Comparison of ENCODE assay signal across 16 cellular contexts in the genomic region with DNA sequence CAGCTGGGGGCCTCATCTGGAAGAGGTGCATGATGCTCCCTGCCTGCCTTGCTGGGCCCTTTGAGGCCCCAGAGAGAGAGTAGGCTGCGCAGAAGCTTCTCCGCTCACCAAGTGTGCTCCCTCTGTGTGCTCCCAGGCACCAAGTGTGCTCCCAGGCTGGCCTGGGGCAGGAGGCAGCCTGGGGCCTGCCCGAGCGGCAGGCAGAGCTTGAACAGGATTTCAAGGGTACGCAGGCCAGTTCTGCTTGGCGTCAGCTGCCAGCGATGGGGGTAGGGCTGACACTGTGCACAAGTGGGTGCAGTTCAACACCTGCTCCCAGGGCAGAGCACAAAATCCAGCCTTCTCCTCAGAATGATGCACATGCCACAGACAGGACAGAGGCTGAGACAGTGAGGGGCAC.
DNase-seq lines count a peak whose midpoint lies in the region; ATAC-seq, FAIRE-seq and TF ChIP-seq lines count a peak whose summit lies in the region.
"Had no signal": no experiment of that assay in that cellular context is flagged by ENCODE, and none has a peak within 500 bp of the region (broad histone marks: within the 10 kb centered on the region; RNA-seq: fewer than 3 reads in every experiment).

No MANE protein-coding gene starts in this region.

- no peak overlapping the region for H2BK20ac ChIP-seq in H1 (ENCODE audit: low read length)

- ATAC-seq in gastrocnemius medialis (no peak), GM21619 (IDR thresholded peaks at IDR 0.05; ENCODE audit: unreplicated experiment) (no peak)
- ATAC-seq: natural killer cell treated with Interleukin-12 subunit alpha and Interleukin-12 subunit beta and Interleukin-15 and Interleukin-18, amount 100 ng/mL, for 72 hours had no signal

- no peak overlapping the region for H3K4me3 Mint-ChIP-seq in chondrocyte (ENCODE audit: unreplicated experiment)
- H3K4me3 Mint-ChIP-seq: activated CD4-positive, alpha-beta T cell treated with anti-CD3 and anti-CD28 coated beads, Interleukin-2, amount 10 ng/mL, durations not matched to agents 24 days and 14 days; natural killer cell treated with Interleukin-12 subunit alpha and Interleukin-12 subunit beta and Interleukin-15 and Interleukin-18, amount 100 ng/mL, for 72 hours had no signal

- WGBS in H1 (ENCODE audit: extremely low coverage in 1 of 2, insufficient coverage in 1 of 2, insufficient read length in 1 of 2, insufficient replicate concordance in 2 of 2, low coverage in 1 of 2, low lambda C conversion rate in 2 of 2, missing lambda C conversion rate in 1 of 2), 2 experiments = 94% methylated on average over 7 of the region's 7 CpGs; no CpG with 5 or more reads in 1 of the 2 experiments

- H4K5ac ChIP-seq in H1 (ENCODE audit: insufficient read length, low read depth, low read length) = no peak overlapping the region

- H3K79me1 ChIP-seq in H1 (ENCODE audit: low read depth, low read length) = peaks cover 4% of the 10 kb centered on the region; the same call in 1 of the 2 replicates

- H3K23ac ChIP-seq in H1 (ENCODE audit: insufficient read length) = no peak overlapping the region

- H3K27ac Mint-ChIP-seq in chondrocyte (ENCODE audit: unreplicated experiment) = no peak overlapping the region
- H3K27ac Mint-ChIP-seq: activated CD4-positive, alpha-beta T cell treated with anti-CD3 and anti-CD28 coated beads, Interleukin-2, amount 10 ng/mL, durations not matched to agents 24 days and 14 days had no signal

- no peak for TF ChIP-seq EP300 in H1 (IDR thresholded peaks at IDR 0.05; ENCODE audit: borderline replicate concordance in 1 of 2, low read depth in 2 of 2, low read length in 2 of 2)

- H2BK5ac ChIP-seq in H1 (ENCODE audit: low read depth, low read length) = no peak overlapping the region

- H3K9me3 ChIP-seq in H1 (ENCODE audit: insufficient read depth in 2 of 2, low read depth in 1 of 2, low read length in 1 of 2) (no peaks in the 10 kb centered on the region), gastrocnemius medialis (no peaks in the 10 kb centered on the region)
- H3K9me3 ChIP-seq: transverse colon had no signal

- peaks cover 2 to 15% of the 10 kb centered on the region in 2 experiments for H4K20me1 ChIP-seq in H1 (replicated peaks in 1 of 2; ENCODE audit: control insufficient read depth in 1 of 2, insufficient read depth in 2 of 2, low read length in 2 of 2)

- H3K4me1 Mint-ChIP-seq in chondrocyte (ENCODE audit: low read depth) = peaks cover 19% of the 10 kb centered on the region

- no peak overlapping the region for H3K9ac ChIP-seq in H1 (replicated peaks in 1 of 4; ENCODE audit: extremely low read depth in 1 of 4, low read depth in 3 of 4, low read length in 3 of 4)

- H3K27ac ChIP-seq in H1 (ENCODE audit: low read depth, low read length) (peak overlapping the region; percentile 16; the same call in 1 of the 2 replicates), gastrocnemius medialis (peak overlapping the region; percentile 46 to 88 (median 73))
- H3K27ac ChIP-seq: transverse colon had no signal

- DNase-seq in DMS79 treated with DMSO at 0.1 percent for 48 hours (lab: John Stamatoyannopoulos, UW) (peak; percentile 57), NCI-H1092 treated with DMSO at 0.1 percent for 48 hours (lab: John Stamatoyannopoulos, UW) (peak; percentile 52), H1 (ENCODE audit: low read depth in 1 of 2, low spot score in 2 of 2) (no peak), gastrocnemius medialis (no peak), RKO (ENCODE audit: low spot score) (no peak), chondrocyte (ENCODE audit: low spot score) (no peak)
- DNase-seq: activated CD4-positive, alpha-beta T cell treated with anti-CD3 and anti-CD28 coated beads, Interleukin-2, amount 10 ng/mL, durations not matched to agents 24 days and 14 days; C1 segment of cervical spinal cord; NCI-H345; retina; stimulated activated CD4-positive, alpha-beta T cell treated with anti-CD3 and anti-CD28 coated beads, Interleukin-1b, Interleukin-23, amount 100 ng/mL, for 48 hours; transverse colon had no signal

- H3K4ac ChIP-seq in H1 (replicated peaks; ENCODE audit: insufficient read length, low read depth, low read length) = no peak overlapping the region

- CTCF ChIA-PET in H1 (lab: Charles Lee; ENCODE audit: partially characterized antibody) = interaction anchor here (0.6 to 2.3 kb wide), 8 partner anchors 9 to 121 kb away, joined by 3 to 8 read pairs (median 4); no protein-coding TSS in a partner anchor

- H3K79me2 ChIP-seq in H1 (ENCODE audit: control insufficient read depth in 1 of 2, insufficient read depth in 2 of 2, low read length in 2 of 2) = no peaks in the 10 kb centered on the region

- peaks cover 2% of the 10 kb centered on the region for H3K36me3 Mint-ChIP-seq in chondrocyte (ENCODE audit: low read depth)
- H3K36me3 Mint-ChIP-seq: natural killer cell treated with Interleukin-12 subunit alpha and Interleukin-12 subunit beta and Interleukin-15 and Interleukin-18, amount 100 ng/mL, for 72 hours had no signal

- no peak overlapping the region for H2AK5ac ChIP-seq in H1 (ENCODE audit: low read depth, low read length)

- H4K91ac ChIP-seq in H1 (replicated peaks; ENCODE audit: insufficient read length, low read length) = no peak overlapping the region

- H3K4me3 ChIP-seq in H1 (ENCODE audit: extremely low read depth in 1 of 4, insufficient read depth in 2 of 4, low read depth in 3 of 4, low read length in 4 of 4) (no peak overlapping the region), gastrocnemius medialis (no peak overlapping the region)
- H3K4me3 ChIP-seq: lung, transverse colon had no signal

- H2BK12ac ChIP-seq in H1 (ENCODE audit: low read depth, low read length) = 0 out of 2 replicates have a peak overlapping the region, but pooled peaks have one; percentile 68

- no peak for TF ChIP-seq POLR2A in H1 (IDR thresholded peaks at IDR 0.05; ENCODE audit: control extremely low read depth in 1 of 2, low read depth in 2 of 2, low read length in 2 of 2)
- no peak for TF ChIP-seq POLR2A in gastrocnemius medialis (IDR thresholded peaks at IDR 0.05)

- H3K36me3 ChIP-seq in H1 (ENCODE audit: control insufficient read depth in 2 of 4, insufficient read depth in 4 of 4, low read length in 3 of 4) (no peaks in the 10 kb centered on the region), gastrocnemius medialis (peaks cover 0 to 8% of the 10 kb centered on the region in 2 donors)
- H3K36me3 ChIP-seq: transverse colon had no signal

- POLR2A ChIA-PET in H1 (lab: Charles Lee; ENCODE audit: partially characterized antibody) = no interaction called here

- no peak overlapping the region for H2BK120ac ChIP-seq in H1 (replicated peaks; ENCODE audit: low read depth, low read length)

- intact Hi-C loops in gastrocnemius medialis (cut with DNase I; ENCODE audit: low total_unique reads) = loop anchor here (10.0 kb wide), 1 partner anchor 180 kb away; a partner anchor contains a TSS

- H4K8ac ChIP-seq in H1 (ENCODE audit: extremely low read depth, insufficient read depth, low read length) = no peak overlapping the region; the same call in 1 of the 2 replicates

- no peak for TF ChIP-seq CTCF in H1 (IDR thresholded peaks at IDR 0.05; ENCODE audit: control extremely low read depth in 1 of 3, insufficient read depth in 1 of 3, low read depth in 1 of 3, low read length in 3 of 3)
- no peak for TF ChIP-seq CTCF in gastrocnemius medialis (IDR thresholded peaks at IDR 0.05 in 4 of 5, conservative IDR thresholded peaks at IDR 0.05 in 1 of 5)
- no peak for TF ChIP-seq CTCF in chondrocyte (IDR thresholded peaks at IDR 0.05)

- in situ Hi-C loops in gastrocnemius medialis (cut with MboI; ENCODE audit: low sequenced_read_pairs in 4 of 4) = no loop called here

- no peak overlapping the region for H2AFZ ChIP-seq in H1 (ENCODE audit: low read length)

- H2BK15ac ChIP-seq in H1 (ENCODE audit: low read length) = 0 out of 2 replicates have a peak overlapping the region, but pooled peaks have one; percentile 61

- H3K56ac ChIP-seq in H1 (replicated peaks; ENCODE audit: insufficient read length, low read depth, low read length) = no peak overlapping the region

- no peaks in the 10 kb centered on the region for H3K9me3 Mint-ChIP-seq in chondrocyte (ENCODE audit: low read depth)
- H3K9me3 Mint-ChIP-seq: activated CD4-positive, alpha-beta T cell treated with anti-CD3 and anti-CD28 coated beads, Interleukin-2, amount 10 ng/mL, durations not matched to agents 24 days and 14 days; natural killer cell treated with Interleukin-12 subunit alpha and Interleukin-12 subunit beta and Interleukin-15 and Interleukin-18, amount 100 ng/mL, for 72 hours had no signal

- no peak overlapping the region for H3K14ac ChIP-seq in H1 (ENCODE audit: insufficient read length)

- H3K4me2 ChIP-seq in H1 (ENCODE audit: insufficient read depth in 1 of 2, low read depth in 2 of 2, low read length in 2 of 2) = no peak overlapping the region

- H3K4me1 ChIP-seq in H1 (replicated peaks in 1 of 4; ENCODE audit: control insufficient read depth in 3 of 4, insufficient read depth in 4 of 4, low read length in 3 of 4) = peaks cover 6 to 21% (median 12%) of the 10 kb centered on the region in 4 experiments
- peaks cover 76 to 86% of the 10 kb centered on the region in 2 donors for H3K4me1 ChIP-seq in gastrocnemius medialis

- H3K23me2 ChIP-seq in H1 (ENCODE audit: low read depth, low read length) = no peaks in the 10 kb centered on the region

- no peaks in the 10 kb centered on the region for H3K27me3 Mint-ChIP-seq in chondrocyte (ENCODE audit: low read depth)
- H3K27me3 Mint-ChIP-seq: natural killer cell treated with Interleukin-12 subunit alpha and Interleukin-12 subunit beta and Interleukin-15 and Interleukin-18, amount 100 ng/mL, for 72 hours had no signal

- H3K27me3 ChIP-seq in H1 (replicated peaks in 1 of 4; ENCODE audit: control insufficient read depth in 3 of 4, extremely low read depth in 1 of 4, insufficient read depth in 3 of 4, low read length in 3 of 4) (no peaks in the 10 kb centered on the region), gastrocnemius medialis (no peaks in the 10 kb centered on the region)
- H3K27me3 ChIP-seq: transverse colon had no signal

- no peak overlapping the region for H3K18ac ChIP-seq in H1 (ENCODE audit: extremely low read depth, low read length)

- no peak for TF ChIP-seq RAD21 in H1 (IDR thresholded peaks at IDR 0.05 in 1 of 2, conservative IDR thresholded peaks at IDR 0.05 in 1 of 2; ENCODE audit: low read depth in 2 of 2, low read length in 2 of 2)

- FAIRE-seq in H1 (lab: Jason Lieb, UNC) = no peak
- FAIRE-seq: endometrium had no signal

TF ChIP-seq in H1, 55 proteins besides CTCF, POLR2A, EP300 and RAD21 (continues in another document):
- TF ChIP-seq CHD2 (IDR thresholded peaks at IDR 0.05; ENCODE audit: low read length) = no peak
- no peak for TF ChIP-seq SIN3A (conservative IDR thresholded peaks at IDR 0.05 in 1 of 2, IDR thresholded peaks at IDR 0.05 in 1 of 2; ENCODE audit: low read depth in 1 of 2, low read length in 2 of 2)
- TF ChIP-seq, protein P1, sequence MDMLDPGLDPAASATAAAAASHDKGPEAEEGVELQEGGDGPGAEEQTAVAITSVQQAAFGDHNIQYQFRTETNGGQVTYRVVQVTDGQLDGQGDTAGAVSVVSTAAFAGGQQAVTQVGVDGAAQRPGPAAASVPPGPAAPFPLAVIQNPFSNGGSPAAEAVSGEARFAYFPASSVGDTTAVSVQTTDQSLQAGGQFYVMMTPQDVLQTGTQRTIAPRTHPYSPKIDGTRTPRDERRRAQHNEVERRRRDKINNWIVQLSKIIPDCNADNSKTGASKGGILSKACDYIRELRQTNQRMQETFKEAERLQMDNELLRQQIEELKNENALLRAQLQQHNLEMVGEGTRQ (IDR thresholded peaks at IDR 0.05; ENCODE audit: low read length) = no peak
- TF ChIP-seq YY1 (IDR thresholded peaks at IDR 0.05; ENCODE audit: low read depth, low read length) = no peak

Comparison
In these comparisons a context has a peak if more than half of its experiments do, and no peak if none do; other contexts are left out.
1. DNase-seq: peak in DMS79 treated with DMSO at 0.1 percent for 48 hours (single experiment) and NCI-H1092 treated with DMSO at 0.1 percent for 48 hours (single experiment); none in H1 (0 of 2), gastrocnemius medialis (0 of 2), RKO (single experiment) and chondrocyte (single experiment).